In the genomic region with DNA sequence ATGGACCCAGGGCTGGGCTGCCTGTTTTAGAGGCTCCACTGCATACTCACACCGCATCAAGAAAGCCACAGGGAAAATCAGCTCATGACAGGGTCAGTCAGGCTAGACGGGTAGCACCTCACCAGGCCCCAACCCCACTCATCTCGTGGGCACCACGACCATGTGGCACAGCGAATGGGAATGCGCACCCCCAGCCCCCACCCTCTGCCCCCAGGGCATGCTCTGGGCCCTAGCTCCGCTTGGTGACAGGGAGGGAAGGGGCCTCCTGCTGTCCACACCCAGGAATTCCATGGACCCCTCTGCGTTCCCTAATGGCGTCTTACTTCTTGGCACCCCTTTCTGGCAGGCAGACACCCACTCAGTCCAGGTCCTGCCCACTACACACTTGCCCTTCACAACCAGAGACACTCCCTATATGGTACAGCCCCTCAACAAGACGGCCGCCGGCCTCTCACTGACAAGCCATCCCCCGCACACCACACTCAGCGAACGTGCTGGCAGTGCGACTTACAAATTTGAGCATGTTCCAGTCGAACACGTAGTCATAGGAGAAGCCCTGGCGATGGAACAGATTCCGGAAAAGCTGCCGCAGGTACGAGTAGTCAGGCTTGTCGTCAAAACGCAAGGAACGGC, we compare ENCODE assay signal across 17 cellular contexts. TPM values are rescaled to one million over a fixed set of nuclear protein-coding genes. Genes with fewer than 3 reads are reported as not detected.
DNase-seq lines count a peak whose midpoint lies in the region; ATAC-seq and TF ChIP-seq lines count a peak whose summit lies in the region.
"Had no signal": no experiment of that assay in that cellular context is flagged by ENCODE, and none has a peak within 500 bp of the region (broad histone marks: within the 10 kb centered on the region; RNA-seq: fewer than 3 reads in every experiment).

No MANE protein-coding gene starts in this region.

- H3K36me3 Mint-ChIP-seq in mesothelial cell of epicardium (peaks cover 42% of the 10 kb centered on the region), Calu3 (ENCODE audit: insufficient read depth, unreplicated experiment) (peaks cover 78% of the 10 kb centered on the region)

- no peak overlapping the region for H2AFZ ChIP-seq in ACC112 (ENCODE audit: low read length, unreplicated experiment)

- intact Hi-C loops in Calu3 (cut with micrococcal nuclease; ENCODE audit: unreplicated experiment): no loop called here

- H3K27ac ChIP-seq in ACC112 (ENCODE audit: low read depth, low read length) (0 out of 2 replicates have a peak overlapping the region, but pooled peaks have one; percentile 2), BLaER1 (no peak overlapping the region), angular gyrus (ENCODE audit: low read depth, low read length) (peak overlapping the region; percentile 20), caudate nucleus (ENCODE audit: low read depth, low read length) (no peak overlapping the region)

- TF ChIP-seq CTCF in mesothelial cell of epicardium (IDR thresholded peaks at IDR 0.05; ENCODE audit: unreplicated experiment): no peak
- TF ChIP-seq CTCF in Calu3 (IDR thresholded peaks at IDR 0.05; ENCODE audit: unreplicated experiment): no peak

- no peaks in the 10 kb centered on the region for H3K27me3 ChIP-seq in ACC112 (ENCODE audit: insufficient read depth, low read length)
- H3K27me3 ChIP-seq in BLaER1: no peaks in the 10 kb centered on the region
- H3K27me3 ChIP-seq: heart left ventricle had no signal

- no peak overlapping the region for H3K4me3 Mint-ChIP-seq in mesothelial cell of epicardium
- H3K4me3 Mint-ChIP-seq in Calu3 (ENCODE audit: low read depth, unreplicated experiment): no peak overlapping the region
- H3K4me3 Mint-ChIP-seq: activated CD4-positive, alpha-beta memory T cell treated with anti-CD3 and anti-CD28 coated beads for 36 hours had no signal

- peak overlapping the region; percentile 34; the same call in 1 of the 2 replicates for H3K9ac ChIP-seq in BLaER1

- H3K27ac Mint-ChIP-seq in mesothelial cell of epicardium: peak overlapping the region; percentile 39
- H3K27ac Mint-ChIP-seq in Calu3 (ENCODE audit: unreplicated experiment): no peak overlapping the region
- H3K27ac Mint-ChIP-seq: activated CD4-positive, alpha-beta memory T cell treated with anti-CD3 and anti-CD28 coated beads for 36 hours had no signal

- DNase-seq in mesothelial cell of epicardium (ENCODE audit: low spot score in 2 of 2, unreplicated experiment in 2 of 2): no peak
- DNase-seq in caudate nucleus (lab: John Stamatoyannopoulos, UW): no peak
- no peak for DNase-seq in Calu3
- DNase-seq: activated CD4-positive, alpha-beta memory T cell treated with anti-CD3 and anti-CD28 coated beads for 36 hours; amygdala; DMS 273 treated with DMSO at 0.1 percent for 48 hours; GDM1; NCI-H1417; NCI-H2107; NCI-H510A had no signal

- peak overlapping the region; percentile 18 for H3K4me2 ChIP-seq in BLaER1

- H3K4me1 ChIP-seq in ACC112 (ENCODE audit: control insufficient read depth, insufficient read depth, low read length, unreplicated experiment) (peaks cover 16% of the 10 kb centered on the region), BLaER1 (peaks cover 55% of the 10 kb centered on the region)

- peaks cover 61% of the 10 kb centered on the region for H3K36me3 ChIP-seq in ACC112 (ENCODE audit: insufficient read depth, low read length)
- H3K36me3 ChIP-seq in BLaER1: peaks cover 100% of the 10 kb centered on the region

- H3K27me3 Mint-ChIP-seq in mesothelial cell of epicardium (ENCODE audit: low read depth) (no peaks in the 10 kb centered on the region), Calu3 (ENCODE audit: unreplicated experiment) (no peaks in the 10 kb centered on the region)
- H3K27me3 Mint-ChIP-seq: activated CD4-positive, alpha-beta memory T cell treated with anti-CD3 and anti-CD28 coated beads for 36 hours had no signal

- no TSS peak for BruUV-seq in Calu3 (replicated peaks; lab: Mats Ljungman, UMichigan)

- H3K9me3 Mint-ChIP-seq in mesothelial cell of epicardium: no peaks in the 10 kb centered on the region
- no peaks in the 10 kb centered on the region for H3K9me3 Mint-ChIP-seq in Calu3 (ENCODE audit: low read depth, unreplicated experiment)
- H3K9me3 Mint-ChIP-seq: activated CD4-positive, alpha-beta memory T cell treated with anti-CD3 and anti-CD28 coated beads for 36 hours had no signal

- H4K20me1 ChIP-seq in BLaER1: peaks cover 100% of the 10 kb centered on the region

- ATAC-seq in HG02588 (IDR thresholded peaks at IDR 0.05; ENCODE audit: unreplicated experiment) (no peak), GM18867 (IDR thresholded peaks at IDR 0.05; ENCODE audit: unreplicated experiment) (no peak)
- ATAC-seq: heart left ventricle had no signal

- peaks cover 31% of the 10 kb centered on the region for H3K79me2 ChIP-seq in ACC112 (ENCODE audit: control insufficient read depth, insufficient read depth, low read length, unreplicated experiment)

- CTCF ChIA-PET in Calu3 (lab: Charles Lee): interaction anchor here (0.6 kb wide), 1 partner anchor 10 kb away, joined by 7 read pairs; no protein-coding TSS in a partner anchor

- H3K4me1 Mint-ChIP-seq in mesothelial cell of epicardium (peaks cover 5% of the 10 kb centered on the region), Calu3 (ENCODE audit: low read depth, unreplicated experiment) (peaks cover 24% of the 10 kb centered on the region)

- no peak overlapping the region for H3K4me3 ChIP-seq in ACC112 (ENCODE audit: low read depth, low read length)
- no peak overlapping the region for H3K4me3 ChIP-seq in BLaER1
- H3K4me3 ChIP-seq: heart left ventricle, lung had no signal

- peaks cover 5% of the 10 kb centered on the region; the same call in 1 of the 2 replicates for H3K9me3 ChIP-seq in BLaER1
- H3K9me3 ChIP-seq: heart left ventricle had no signal

RNA-seq across cellular contexts. Expression of a gene that starts 22.1 kb away (rescaled TPM):
- total RNA-seq in mesothelial cell of epicardium (62.0 to 68.8 TPM (median 67.3 TPM) in 3 replicates), Calu3 (2022) (44.7 and 47.2 TPM in 2 replicates)

RNA-seq across cellular contexts. Expression of a gene that starts 22.5 kb away (rescaled TPM):
- 202 to 212 TPM (median 204 TPM) in 3 replicates for total RNA-seq in mesothelial cell of epicardium
- 157 and 160 TPM in 2 replicates for total RNA-seq in Calu3 (2022)

RNA-seq across cellular contexts. Expression of a gene that starts 38.3 kb away (rescaled TPM):
- total RNA-seq in mesothelial cell of epicardium (90.4 to 92.1 TPM (median 91.5 TPM) in 3 replicates), Calu3 (2022) (69.9 and 76.8 TPM in 2 replicates)

Comparison
In these comparisons a context has a peak if more than half of its experiments do, and no peak if none do; other contexts are left out.
1. H3K27ac ChIP-seq: peak in ACC112 (single experiment) and angular gyrus (single experiment); none in BLaER1 (single experiment) and caudate nucleus (single experiment).